30 cellular contexts compared by ENCODE assay signal in the genomic region with DNA sequence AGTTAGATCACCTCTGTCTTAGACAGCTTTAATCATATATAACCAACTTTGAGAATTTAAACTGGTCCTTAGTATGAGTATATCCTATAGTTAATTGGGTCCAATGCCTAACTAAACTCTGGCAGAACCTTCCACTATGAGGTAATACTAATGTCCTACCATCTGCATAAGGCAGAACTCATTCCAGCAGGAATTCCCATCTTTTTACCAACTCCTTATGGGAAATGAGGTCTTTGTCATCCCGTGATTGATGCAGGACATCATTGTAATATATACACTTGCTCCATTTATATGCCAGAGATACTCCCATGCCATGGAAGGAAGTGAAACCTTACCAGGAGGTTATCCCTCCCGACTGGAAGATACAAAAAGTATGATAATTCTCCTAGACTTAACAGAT. TPM values are rescaled to one million over a fixed set of nuclear protein-coding genes. Genes with fewer than 3 reads are reported as not detected.
"Had no signal": no experiment of that assay in that cellular context is flagged by ENCODE, and none has a peak within 500 bp of the region (broad histone marks: within the 10 kb centered on the region; RNA-seq: fewer than 3 reads in every experiment).

No MANE protein-coding gene starts in this region.

- H3K36me3 ChIP-seq: breast epithelium, heart right ventricle, left lung, pancreas, prostate gland, vagina had no signal

- H3K27me3 ChIP-seq: breast epithelium, esophagus muscularis mucosa, heart right ventricle, left lung, pancreas, vagina had no signal

- DNase-seq: activated CD4-positive, alpha-beta T cell treated with anti-CD3 and anti-CD28 coated beads for 36 hours; activated CD4-positive, alpha-beta T cell treated with anti-CD3 and anti-CD28 coated beads, Interleukin-2, amount 50 U/mL, for 4 hours; activated CD4-positive, CD25-positive, alpha-beta regulatory T cell; activated CD8-positive, alpha-beta memory T cell treated with anti-CD3 and anti-CD28 coated beads for 24 hours; activated effector memory CD4-positive, alpha-beta T cell treated with Interleukin-2 at 50 U/mL for 16 hours; activated naive CD4-positive, alpha-beta T cell treated with anti-CD3 and anti-CD28 coated beads, Interleukin-2, amount 10 ng/mL, durations not matched to agents 7 days and 5 days; activated naive CD8-positive, alpha-beta T cell treated with anti-CD3 and anti-CD28 coated beads, Interleukin-2, amount 10 ng/mL, durations not matched to agents 7 days and 5 days; amniotic stem cell; central memory CD4-positive, alpha-beta T cell; foreskin melanocyte; heart right ventricle; kidney glomerular epithelial cell; left lung; naive B cell; pancreas; stimulated activated CD4-positive, alpha-beta T cell treated with anti-CD3 and anti-CD28 coated beads, Interleukin-1b, Interleukin-23, amount 100 ng/mL, for 48 hours; stimulated activated CD4-positive, alpha-beta T cell treated with anti-CD3 and anti-CD28 coated beads, Interleukin-4, amount 100 ng/mL, for 4 hours; stimulated activated CD8-positive, alpha-beta memory T cell treated with anti-CD3 and anti-CD28 coated beads, Interleukin-4, amount 100 ng/mL, for 48 hours; stimulated activated naive CD8-positive, alpha-beta T cell treated with anti-CD3 and anti-CD28 coated beads, Interleukin-15, amount 100 ng/mL, for 72 hours; substantia nigra had no signal

- H3K27me3 Mint-ChIP-seq: activated CD4-positive, alpha-beta T cell treated with anti-CD3 and anti-CD28 coated beads for 36 hours; activated naive CD4-positive, alpha-beta T cell treated with anti-CD3 and anti-CD28 coated beads, Interleukin-2, amount 10 ng/mL, durations not matched to agents 7 days and 5 days; activated naive CD8-positive, alpha-beta T cell treated with anti-CD3 and anti-CD28 coated beads, Interleukin-2, amount 10 ng/mL, durations not matched to agents 7 days and 5 days; naive B cell; stimulated activated memory B cell treated with anti-CD40 and anti-IgM and Interleukin-4, amounts not matched to agents 10 μg/mL and 1 μg/mL and 100 μg/mL, for 72 hours; stimulated activated naive CD8-positive, alpha-beta T cell treated with anti-CD3 and anti-CD28 coated beads, Interleukin-15, amount 100 ng/mL, for 72 hours; type B pancreatic cell had no signal

- H3K4me1 ChIP-seq: breast epithelium, prostate gland, vagina had no signal

- H3K27ac Mint-ChIP-seq: activated naive CD4-positive, alpha-beta T cell treated with anti-CD3 and anti-CD28 coated beads, Interleukin-2, amount 10 ng/mL, durations not matched to agents 7 days and 5 days; activated naive CD8-positive, alpha-beta T cell treated with anti-CD3 and anti-CD28 coated beads, Interleukin-2, amount 10 ng/mL, durations not matched to agents 7 days and 5 days; naive B cell; stimulated activated memory B cell treated with anti-CD40 and anti-IgM and Interleukin-4, amounts not matched to agents 10 μg/mL and 1 μg/mL and 100 μg/mL, for 72 hours; T-helper 2 cell treated with Interferon-gamma antibody and Interleukin-4, amounts not matched to agents 5 μg/mL and 100 μg/mL, for 36 hours; type B pancreatic cell had no signal

- ATAC-seq: activated CD4-positive, alpha-beta T cell treated with anti-CD3 and anti-CD28 coated beads for 36 hours; heart right ventricle; left lung; pancreas; stimulated activated memory B cell treated with anti-CD40 and anti-IgM and Interleukin-4, amounts not matched to agents 10 μg/mL and 1 μg/mL and 100 μg/mL, for 72 hours; stimulated activated naive CD8-positive, alpha-beta T cell treated with anti-CD3 and anti-CD28 coated beads, Interleukin-15, amount 100 ng/mL, for 72 hours had no signal

- H3K4me3 Mint-ChIP-seq: activated CD4-positive, alpha-beta T cell treated with anti-CD3 and anti-CD28 coated beads for 36 hours; activated naive CD4-positive, alpha-beta T cell treated with anti-CD3 and anti-CD28 coated beads, Interleukin-2, amount 10 ng/mL, durations not matched to agents 7 days and 5 days; activated naive CD8-positive, alpha-beta T cell treated with anti-CD3 and anti-CD28 coated beads, Interleukin-2, amount 10 ng/mL, durations not matched to agents 7 days and 5 days; naive B cell; stimulated activated memory B cell treated with anti-CD40 and anti-IgM and Interleukin-4, amounts not matched to agents 10 μg/mL and 1 μg/mL and 100 μg/mL, for 72 hours; stimulated activated naive CD8-positive, alpha-beta T cell treated with anti-CD3 and anti-CD28 coated beads, Interleukin-15, amount 100 ng/mL, for 72 hours; T-helper 2 cell treated with Interferon-gamma antibody and Interleukin-4, amounts not matched to agents 5 μg/mL and 100 μg/mL, for 36 hours; type B pancreatic cell had no signal

- H3K4me3 ChIP-seq: breast epithelium, esophagus muscularis mucosa, heart right ventricle, left lung, lung, pancreas, prostate gland, smooth muscle cell, vagina had no signal

- H3K9me3 Mint-ChIP-seq: activated naive CD4-positive, alpha-beta T cell treated with anti-CD3 and anti-CD28 coated beads, Interleukin-2, amount 10 ng/mL, durations not matched to agents 7 days and 5 days; activated naive CD8-positive, alpha-beta T cell treated with anti-CD3 and anti-CD28 coated beads, Interleukin-2, amount 10 ng/mL, durations not matched to agents 7 days and 5 days; stimulated activated memory B cell treated with anti-CD40 and anti-IgM and Interleukin-4, amounts not matched to agents 10 μg/mL and 1 μg/mL and 100 μg/mL, for 72 hours; stimulated activated naive CD8-positive, alpha-beta T cell treated with anti-CD3 and anti-CD28 coated beads, Interleukin-15, amount 100 ng/mL, for 72 hours; T-helper 2 cell treated with Interferon-gamma antibody and Interleukin-4, amounts not matched to agents 5 μg/mL and 100 μg/mL, for 36 hours; type B pancreatic cell had no signal

- H3K27ac ChIP-seq: breast epithelium, esophagus muscularis mucosa, heart right ventricle, left lung, pancreas, prostate gland, vagina had no signal

- H3K9me3 ChIP-seq: breast epithelium, esophagus muscularis mucosa, heart right ventricle, left lung, pancreas, prostate gland, vagina had no signal

- FAIRE-seq: pancreas had no signal

RNA-seq across cellular contexts. Expression of gene KCTD4, which starts 2.8 kb away (rescaled TPM):
- total RNA-seq: activated CD4-positive, alpha-beta T cell treated with anti-CD3 and anti-CD28 coated beads for 36 hours; activated naive CD8-positive, alpha-beta T cell treated with anti-CD3 and anti-CD28 coated beads, Interleukin-2, amount 10 ng/mL, durations not matched to agents 7 days and 5 days; esophagus muscularis mucosa; glomerular endothelial cell; left lung; lung; prostate gland; smooth muscle cell; vagina had no signal
